8 cellular contexts compared by ENCODE assay signal in genomic region chr2:151828890-151829324, GRCh38. TPM values are rescaled to one million over a fixed set of nuclear protein-coding genes. Genes with fewer than 3 reads are reported as not detected.
DNase-seq lines count a peak whose midpoint lies in the region; ATAC-seq and TF ChIP-seq lines count a peak whose summit lies in the region.

No MANE protein-coding gene starts in this region.

- no peaks in the 10 kb centered on the region for H3K36me3 ChIP-seq in right lobe of liver
- H3K36me3 ChIP-seq in thymus (ENCODE audit: control insufficient read depth, insufficient read depth) = no peaks in the 10 kb centered on the region

- H3K27ac Mint-ChIP-seq in activated T-cell treated with anti-CD3 and anti-CD28 coated beads, Interleukin-2, amount 50 U/mL, for 24 hours = peak overlapping the region; percentile 90

- H3K4me1 ChIP-seq in right lobe of liver (peaks cover 0 to 9% (median 2%) of the 10 kb centered on the region in 4 donors), thymus (ENCODE audit: control insufficient read depth, insufficient read depth, low read length) (peaks cover 10% of the 10 kb centered on the region)

- in situ Hi-C loops in astrocyte of the spinal cord (cut with HindIII; ENCODE audit: low sequenced_read_pairs) = no loop called here

- no peaks in the 10 kb centered on the region for H3K27me3 Mint-ChIP-seq in activated T-cell treated with anti-CD3 and anti-CD28 coated beads, Interleukin-2, amount 50 U/mL, for 24 hours

- H3K4me3 Mint-ChIP-seq in activated T-cell treated with anti-CD3 and anti-CD28 coated beads, Interleukin-2, amount 50 U/mL, for 24 hours = peak overlapping the region; percentile 97

- no peaks in the 10 kb centered on the region for H3K9me3 Mint-ChIP-seq in activated T-cell treated with anti-CD3 and anti-CD28 coated beads, Interleukin-2, amount 50 U/mL, for 24 hours

- H3K9me3 ChIP-seq in right lobe of liver = no peaks in the 10 kb centered on the region
- H3K9me3 ChIP-seq in thymus (ENCODE audit: control insufficient read depth) = no peaks in the 10 kb centered on the region

- ATAC-seq in right lobe of liver (no peak), HG03097 (IDR thresholded peaks at IDR 0.05; ENCODE audit: low FRiP score, unreplicated experiment) (no peak)

- no peak for TF ChIP-seq CTCF in astrocyte of the spinal cord (IDR thresholded peaks at IDR 0.05; ENCODE audit: low read depth, low read length)
- no peak for TF ChIP-seq CTCF in right lobe of liver (IDR thresholded peaks at IDR 0.05)

- peak overlapping the region in 2 of 3 donors; percentile 66 to 78 for H3K27ac ChIP-seq in right lobe of liver
- H3K27ac ChIP-seq in thymus (ENCODE audit: low read depth) = peak overlapping the region; percentile 86

- peak overlapping the region; percentile 59 for H3K4me3 ChIP-seq in astrocyte of the spinal cord (ENCODE audit: low read depth, low read length)
- H3K4me3 ChIP-seq in right lobe of liver = peak overlapping the region; percentile 81 to 87 (median 84)
- peak overlapping the region; percentile 84 for H3K4me3 ChIP-seq in thymus (ENCODE audit: low read length)

- peaks cover 28% of the 10 kb centered on the region for H3K36me3 Mint-ChIP-seq in activated T-cell treated with anti-CD3 and anti-CD28 coated beads, Interleukin-2, amount 50 U/mL, for 24 hours (ENCODE audit: low read depth)

- TF ChIP-seq POLR2A in right lobe of liver (IDR thresholded peaks at IDR 0.05) = no peak

- intact Hi-C loops in right lobe of liver (cut with DNase I) = no loop called here

- 84% methylated on average over 5 of the region's 5 CpGs for WGBS in right lobe of liver (ENCODE audit: insufficient coverage, low coverage, low lambda C conversion rate, missing lambda C conversion rate)
- 97% methylated on average over 5 of the region's 5 CpGs for WGBS in thymus

- DNase-seq in activated T-cell treated with anti-CD3 and anti-CD28 coated beads, Interleukin-2, amount 50 U/mL, for 24 hours = no peak
- DNase-seq in activated T-cell treated with anti-CD3 and anti-CD28 coated beads, Interleukin-2, amount 50 U/mL, for 48 hours = no peak
- DNase-seq in astrocyte of the spinal cord (ENCODE audit: low read depth, low spot score) (no peak), right lobe of liver (no peak), SW480 (ENCODE audit: low spot score) (no peak), SIG-M5 (lab: John Stamatoyannopoulos, UW) (no peak)

- H3K27me3 ChIP-seq in right lobe of liver (no peaks in the 10 kb centered on the region), thymus (ENCODE audit: control insufficient read depth, insufficient read depth) (no peaks in the 10 kb centered on the region)

- H3K4me1 Mint-ChIP-seq in activated T-cell treated with anti-CD3 and anti-CD28 coated beads, Interleukin-2, amount 50 U/mL, for 24 hours (ENCODE audit: low read depth) = peaks cover 37% of the 10 kb centered on the region

RNA-seq across cellular contexts. Expression of gene ARL5A, which starts 0.7 kb away (rescaled TPM):
- 10 to 100 TPM; 20.0 to 33.3 (median 22.4) TPM for total RNA-seq in right lobe of liver
- 15.0 TPM for polyA plus RNA-seq in thymus
